Comparison of ENCODE assay signal across 7 cellular contexts in genomic region chr1:100855116-100855515, GRCh38. TPM values are rescaled to one million over a fixed set of nuclear protein-coding genes. Genes with fewer than 3 reads are reported as not detected.
DNase-seq lines count a peak whose midpoint lies in the region; FAIRE-seq and TF ChIP-seq lines count a peak whose summit lies in the region.
"Not testable (repeated sequence)": the region's sequence is repeated elsewhere in the genome, so short reads cannot be mapped to it uniquely, and the experiment has no call there.

No MANE protein-coding gene starts in this region.

- H3K27me3 ChIP-seq in BJ (ENCODE audit: control insufficient read depth, insufficient read depth, low read length); astrocyte (ENCODE audit: insufficient read depth, low read length); mesenchymal stem cell (ENCODE audit: control insufficient read depth in 1 of 2, insufficient read depth in 1 of 2, low read length in 2 of 2): not testable (repeated sequence)

- peak; percentile 59 for DNase-seq in BJ (ENCODE audit: low read depth)
- peak; percentile 77 for DNase-seq in HFFc6
- DNase-seq in RPMI7951 (ENCODE audit: low read depth), result peak; percentile 71
- DNase-seq in astrocyte (ENCODE audit: low read depth), result peak; percentile 79
- DNase-seq in choroid plexus epithelial cell (ENCODE audit: low read depth), result peak; percentile 55
- peak; percentile 41 for DNase-seq in fibroblast of peridontal ligament (ENCODE audit: extremely low read depth)
- DNase-seq in mesenchymal stem cell, result peak; percentile 55

- H3K14ac ChIP-seq in mesenchymal stem cell (ENCODE audit: low read length in 2 of 2), result not testable (repeated sequence)

- not testable (repeated sequence) for H2BK120ac ChIP-seq in mesenchymal stem cell (ENCODE audit: low read depth, low read length)

- H3K18ac ChIP-seq in mesenchymal stem cell (ENCODE audit: low read depth in 1 of 2, low read length in 2 of 2), result not testable (repeated sequence)

- not testable (repeated sequence) for H4K8ac ChIP-seq in mesenchymal stem cell (ENCODE audit: low read length)

- H3K4me1 ChIP-seq in astrocyte (ENCODE audit: insufficient read depth, low read length); mesenchymal stem cell (ENCODE audit: control insufficient read depth, insufficient read depth, low read depth, low read length): not testable (repeated sequence)

- not testable (repeated sequence) for H4K91ac ChIP-seq in mesenchymal stem cell (ENCODE audit: low read length)

- not testable (repeated sequence) for H3K9me3 Mint-ChIP-seq in HFFc6; astrocyte (ENCODE audit: unreplicated experiment)

- not testable (repeated sequence) for H2AK5ac ChIP-seq in mesenchymal stem cell (ENCODE audit: low read length, severe bottlenecking)

- H3K9me3 ChIP-seq in astrocyte (ENCODE audit: insufficient read depth, low read depth, low read length); mesenchymal stem cell (ENCODE audit: control insufficient read depth, low read length): not testable (repeated sequence)

- not testable (repeated sequence) for H3K27ac Mint-ChIP-seq in HFFc6; astrocyte (ENCODE audit: unreplicated experiment)

- not testable (repeated sequence) for H3K4me3 ChIP-seq in BJ (ENCODE audit: low read depth, low read length); astrocyte (ENCODE audit: insufficient read depth, low read depth, low read length); choroid plexus epithelial cell (ENCODE audit: low read depth, low read length); mesenchymal stem cell (ENCODE audit: insufficient read depth in 1 of 2, low read depth in 1 of 2, low read length in 2 of 2)

- not testable (repeated sequence) for H2BK15ac ChIP-seq in mesenchymal stem cell (ENCODE audit: low read depth, poor library complexity, severe bottlenecking)

- POLR2A ChIA-PET in BJ (lab: Charles Lee), result not testable (repeated sequence)

- H2BK5ac ChIP-seq in mesenchymal stem cell (ENCODE audit: low read depth, low read length, poor library complexity, severe bottlenecking), result not testable (repeated sequence)

- not testable (repeated sequence) for H3K4me2 ChIP-seq in astrocyte (ENCODE audit: low read length); mesenchymal stem cell (ENCODE audit: low read length, poor library complexity, severe bottlenecking)

- not testable (repeated sequence) for H4K20me1 ChIP-seq in astrocyte (ENCODE audit: insufficient read depth, low read length)

- not testable (repeated sequence) for H3K4me3 Mint-ChIP-seq in HFFc6; astrocyte (ENCODE audit: unreplicated experiment)

- H2AFZ ChIP-seq in astrocyte (ENCODE audit: low read depth, low read length); mesenchymal stem cell (ENCODE audit: low read depth, low read length): not testable (repeated sequence)

- CTCF ChIA-PET in BJ (lab: Yijun Ruan, JAX), result interaction anchor here (1.1 kb wide), 1 partner anchor 13 kb away, joined by 3 read pairs; no protein-coding TSS in a partner anchor

- H3K4me1 Mint-ChIP-seq in HFFc6 (ENCODE audit: low read depth), result peaks cover 16% of the 10 kb centered on the region
- not testable (repeated sequence) for H3K4me1 Mint-ChIP-seq in astrocyte (ENCODE audit: low read depth, unreplicated experiment)

- not testable (repeated sequence) for TF ChIP-seq CTCF in BJ (IDR thresholded peaks at IDR 0.05; ENCODE audit: insufficient read depth, low read depth, low read length); HFFc6 (IDR thresholded peaks at IDR 0.05); astrocyte (IDR thresholded peaks at IDR 0.05; ENCODE audit: insufficient read depth, low read depth, low read length); choroid plexus epithelial cell (conservative IDR thresholded peaks at IDR 0.05; ENCODE audit: low read depth, low read length)

- not testable (repeated sequence) for H3K36me3 ChIP-seq in BJ (ENCODE audit: control insufficient read depth, insufficient read depth, low read length); astrocyte (ENCODE audit: insufficient read depth, low read length); mesenchymal stem cell (ENCODE audit: control insufficient read depth in 1 of 2, insufficient read depth in 2 of 2, low read depth in 1 of 2, low read length in 2 of 2)

- H3K36me3 Mint-ChIP-seq in HFFc6 (ENCODE audit: low read depth); astrocyte (ENCODE audit: low read depth, unreplicated experiment): not testable (repeated sequence)

- not testable (repeated sequence) for H3K79me2 ChIP-seq in astrocyte (ENCODE audit: insufficient read depth, low read length)

- not testable (repeated sequence) for H3K9ac ChIP-seq in astrocyte (ENCODE audit: low read length); mesenchymal stem cell (ENCODE audit: low read length)

- H3K4ac ChIP-seq in mesenchymal stem cell (ENCODE audit: low read depth in 1 of 2, low read length in 2 of 2), result not testable (repeated sequence)

- not testable (repeated sequence) for FAIRE-seq in astrocyte (lab: Jason Lieb, UNC)

- not testable (repeated sequence) for H2BK12ac ChIP-seq in mesenchymal stem cell (ENCODE audit: low read length in 2 of 2)

- not testable (repeated sequence) for H3K23ac ChIP-seq in mesenchymal stem cell (ENCODE audit: low read length in 2 of 2)

- not testable (repeated sequence) for H3K27me3 Mint-ChIP-seq in HFFc6 (ENCODE audit: insufficient read depth); astrocyte (ENCODE audit: low read depth, unreplicated experiment)

- not testable (repeated sequence) for H3K27ac ChIP-seq in astrocyte (ENCODE audit: low read depth, low read length); mesenchymal stem cell (ENCODE audit: low read length, poor library complexity, severe bottlenecking)

- not testable (repeated sequence) for H3K79me1 ChIP-seq in mesenchymal stem cell (replicated peaks; ENCODE audit: low read length, poor library complexity, severe bottlenecking)

RNA-seq across cellular contexts. Expression of gene EXTL2, which starts 39.5 kb away (rescaled TPM):
- 13.7 and 23.5 TPM in 2 replicates for polyA plus RNA-seq in BJ (2011; rRNA removed)
- 4.1 and 4.2 TPM in 2 replicates for polyA minus RNA-seq in BJ (2011; rRNA and poly(A)+ RNA removed)
- total RNA-seq in HFFc6 (2021; fragmentation: NEBNext Ultra II Directional; extraction: Animal tissue kit (Norgen Biotek cat#: 25700)), result 10 to 100 TPM; 17.8 to 27.1 (median 23.3) TPM
- total RNA-seq in RPMI7951 (2014; rRNA removed; shearing (Covaris generic)), result 50.6 and 57.2 TPM in 2 replicates
- total RNA-seq in astrocyte, result 36.2 and 41.9 TPM in 2 replicates
- polyA plus RNA-seq in mesenchymal stem cell (2013, experiment 1 of 2), result 37.3 TPM
- polyA plus RNA-seq in mesenchymal stem cell (2013, experiment 2 of 2), result 40.0 TPM

RNA-seq across cellular contexts. Expression of gene SLC30A7, which starts 40.8 kb away (rescaled TPM):
- 4.6 and 8.1 TPM in 2 replicates for polyA plus RNA-seq in BJ (2011; rRNA removed)
- 13.7 and 26.2 TPM in 2 replicates for polyA minus RNA-seq in BJ (2011; rRNA and poly(A)+ RNA removed)
- 10 to 100 TPM; 27.7 to 36.8 (median 34.8) TPM for total RNA-seq in HFFc6 (2021; fragmentation: NEBNext Ultra II Directional; extraction: Animal tissue kit (Norgen Biotek cat#: 25700))
- total RNA-seq in RPMI7951 (2014; rRNA removed; shearing (Covaris generic)), result 35.0 and 44.9 TPM in 2 replicates
- 56.6 and 60.0 TPM in 2 replicates for total RNA-seq in astrocyte
- 23.2 TPM for polyA plus RNA-seq in mesenchymal stem cell (2013, experiment 1 of 2)
- 23.4 TPM for polyA plus RNA-seq in mesenchymal stem cell (2013, experiment 2 of 2)
